18 cellular contexts compared by ENCODE assay signal in the genomic region with DNA sequence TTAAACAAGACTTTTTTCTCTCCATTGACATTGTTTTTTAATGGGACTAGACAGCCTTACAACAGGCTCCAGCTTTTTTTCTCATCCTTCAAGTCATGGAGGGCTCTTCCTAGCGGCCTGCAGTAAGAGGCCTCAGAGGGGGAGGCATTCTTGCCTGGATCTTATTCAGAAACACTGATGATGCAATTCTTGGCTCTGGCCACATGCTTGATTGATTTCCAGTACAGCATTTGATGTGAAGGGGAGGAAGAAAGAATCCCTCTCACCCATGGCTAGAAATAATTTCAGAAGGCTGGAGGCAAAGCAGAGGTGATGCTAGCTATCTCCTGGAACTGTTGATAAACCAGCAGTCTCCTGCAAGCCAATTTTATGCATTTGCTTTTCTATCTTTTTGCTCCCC.
DNase-seq lines count a peak whose midpoint lies in the region; ATAC-seq and TF ChIP-seq lines count a peak whose summit lies in the region.
"Had no signal": no experiment of that assay in that cellular context is flagged by ENCODE, and none has a peak within 500 bp of the region (broad histone marks: within the 10 kb centered on the region; RNA-seq: fewer than 3 reads in every experiment).

No MANE protein-coding gene starts in this region.

- peaks cover 19% of the 10 kb centered on the region for H3K9me3 Mint-ChIP-seq in nephron progenitor cell

- TF ChIP-seq CTCF in fibroblast of pulmonary artery (IDR thresholded peaks at IDR 0.05; ENCODE audit: low read length, missing control alignments) (no peak), nephron progenitor cell (IDR thresholded peaks at IDR 0.05) (no peak)

- H3K36me3 Mint-ChIP-seq in nephron progenitor cell (ENCODE audit: low read depth), result peaks cover 15% of the 10 kb centered on the region

- H3K27me3 Mint-ChIP-seq in nephron progenitor cell (ENCODE audit: low read depth, poor library complexity), result peaks cover 8% of the 10 kb centered on the region
- H3K27me3 Mint-ChIP-seq: activated T-cell treated with anti-CD3 and anti-CD28 coated beads, Interleukin-2, amount 50 U/mL, for 24 hours; stimulated activated naive CD8-positive, alpha-beta T cell treated with anti-CD3 and anti-CD28 coated beads, Interleukin-15, amount 100 ng/mL, for 72 hours had no signal

- peak overlapping the region; percentile 6 for H3K27ac Mint-ChIP-seq in nephron progenitor cell
- H3K27ac Mint-ChIP-seq: activated T-cell treated with anti-CD3 and anti-CD28 coated beads, Interleukin-2, amount 50 U/mL, for 24 hours; stimulated activated naive CD8-positive, alpha-beta T cell treated with anti-CD3 and anti-CD28 coated beads, Interleukin-15, amount 100 ng/mL, for 72 hours had no signal

- no peak overlapping the region for H3K4me3 ChIP-seq in fibroblast of pulmonary artery (replicated peaks; ENCODE audit: low read depth, low read length)
- H3K4me3 ChIP-seq: adrenal gland had no signal

- H3K4me3 Mint-ChIP-seq in nephron progenitor cell, result no peak overlapping the region
- H3K4me3 Mint-ChIP-seq: activated T-cell treated with anti-CD3 and anti-CD28 coated beads, Interleukin-2, amount 50 U/mL, for 24 hours; stimulated activated naive CD8-positive, alpha-beta T cell treated with anti-CD3 and anti-CD28 coated beads, Interleukin-15, amount 100 ng/mL, for 72 hours had no signal

- no peak for ATAC-seq in HG02642 (IDR thresholded peaks at IDR 0.05; ENCODE audit: poor library complexity, unreplicated experiment)
- ATAC-seq in HG03135 (IDR thresholded peaks at IDR 0.05; ENCODE audit: unreplicated experiment), result no peak
- ATAC-seq: esophagus mucosa; stimulated activated naive CD8-positive, alpha-beta T cell treated with anti-CD3 and anti-CD28 coated beads, Interleukin-15, amount 100 ng/mL, for 72 hours had no signal

- H3K4me1 Mint-ChIP-seq in nephron progenitor cell, result peaks cover 8% of the 10 kb centered on the region
- H3K4me1 Mint-ChIP-seq: stimulated activated naive CD8-positive, alpha-beta T cell treated with anti-CD3 and anti-CD28 coated beads, Interleukin-15, amount 100 ng/mL, for 72 hours had no signal

- DNase-seq in AG20443 (ENCODE audit: low spot score), result peak; percentile 39
- DNase-seq in OCI-M1 (lab: John Stamatoyannopoulos, UW), result peak; percentile 15
- DNase-seq in fibroblast of pulmonary artery (ENCODE audit: low read depth), result peak; percentile 81
- DNase-seq in nephron progenitor cell, result no peak
- DNase-seq in activated naive CD4-positive, alpha-beta T cell treated with Interleukin-2 at 50 U/mL for 16 hours, result no peak
- DNase-seq in stimulated activated CD4-positive, alpha-beta T cell treated with anti-CD3 and anti-CD28 coated beads, Interleukin-2, amount 100 ng/mL, for 24 hours, result no peak
- DNase-seq: activated T-cell treated with anti-CD3 and anti-CD28 coated beads, Interleukin-2, amount 50 U/mL, for 24 hours; adrenal gland; BE2C; DMS79 treated with DMSO at 0.1 percent for 48 hours; mesendoderm; NCI-H1048; NCI-H2171; NK-92 treated with Interleukin-12 subunit alpha and Interleukin-12 subunit beta, amount 100 ng/mL, for 24 hours; stimulated activated naive CD8-positive, alpha-beta T cell treated with anti-CD3 and anti-CD28 coated beads, Interleukin-15, amount 100 ng/mL, for 72 hours had no signal

Comparison
In these comparisons a context has a peak if more than half of its experiments do, and no peak if none do; other contexts are left out.
1. DNase-seq: peak in AG20443 (single experiment), OCI-M1 (single experiment) and fibroblast of pulmonary artery (single experiment); none in nephron progenitor cell (single experiment), activated naive CD4-positive, alpha-beta T cell treated with Interleukin-2 at 50 U/mL for 16 hours (single experiment) and stimulated activated CD4-positive, alpha-beta T cell treated with anti-CD3 and anti-CD28 coated beads, Interleukin-2, amount 100 ng/mL, for 24 hours (0 of 2).